Comparison of ENCODE assay signal across 8 cellular contexts in genomic region chr19:42401365-42402303, GRCh38.
DNase-seq lines count a peak whose midpoint lies in the region; ATAC-seq lines count a peak whose summit lies in the region.

No MANE protein-coding gene starts in this region.

- H3K27ac ChIP-seq in cingulate gyrus (ENCODE audit: low read depth, low read length): peak overlapping the region; percentile 83

- no peak for ATAC-seq in GM19328 (IDR thresholded peaks at IDR 0.05; ENCODE audit: unreplicated experiment)

- DNase-seq in NCI-H345 (lab: John Stamatoyannopoulos, UW): peak; percentile 27
- DNase-seq in NCI-H345 treated with DMSO at 0.1 percent for 48 hours (lab: John Stamatoyannopoulos, UW; ENCODE audit: unreplicated experiment): no peak
- DNase-seq in NCI-H2227 (lab: John Stamatoyannopoulos, UW; ENCODE audit: unreplicated experiment): peak; percentile 94
- peak; percentile 72 to 80 for DNase-seq in activated CD4-positive, alpha-beta T cell treated with anti-CD3 and anti-CD28 coated beads for 4 hours
- peak; percentile 95 for DNase-seq in left kidney (ENCODE audit: low read depth, low spot score)
- DNase-seq in stimulated activated CD4-positive, alpha-beta T cell treated with anti-CD3 and anti-CD28 coated beads, Interleukin-1b, Interleukin-23, amount 100 ng/mL, for 24 hours (ENCODE audit: low read depth in 4 of 4, low spot score in 1 of 4): peak; percentile 58 to 63 (median 60)
